25 cellular contexts compared by ENCODE assay signal in the genomic region with DNA sequence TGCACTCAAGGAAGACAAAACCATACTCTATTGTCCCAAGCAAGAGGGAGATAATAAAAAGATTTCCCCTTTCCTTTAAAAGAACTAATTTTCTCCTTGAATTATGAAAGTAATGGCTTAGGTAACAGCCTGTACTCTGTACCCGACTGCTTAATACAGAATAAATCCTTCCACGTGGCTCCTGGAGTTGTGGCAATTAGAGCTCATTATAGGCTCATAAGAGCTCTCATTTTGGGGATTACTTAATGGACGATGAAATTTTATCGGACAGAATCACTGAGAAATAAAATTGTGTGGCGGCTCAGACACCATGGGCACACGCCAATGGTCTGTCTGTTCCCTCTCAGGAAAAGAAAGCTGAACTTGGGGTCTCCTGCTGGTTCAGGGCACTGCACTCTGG.
"Had no signal": no experiment of that assay in that cellular context is flagged by ENCODE, and none has a peak within 500 bp of the region (broad histone marks: within the 10 kb centered on the region; RNA-seq: fewer than 3 reads in every experiment).

No MANE protein-coding gene starts in this region.

- ATAC-seq: HepG2, Right ventricle myocardium inferior, SK-N-SH treated with all-trans-retinoic acid at 6 μM for 48 hours, T-helper 17 cell had no signal

- DNase-seq: IMR-90, Karpas-422, KG1, MG63, NCI-H1092, NCI-H1436 treated with DMSO at 0.1 percent for 48 hours, NCI-H1694, NCI-H187 treated with DMSO at 0.1 percent for 48 hours, NCI-H2029 treated with DMSO at 0.1 percent for 48 hours, NCI-H2171 treated with DMSO at 0.1 percent for 48 hours, NCI-H345, NCI-H446 treated with DMSO at 0.1 percent for 48 hours, NCI-H510A treated with DMSO at 0.1 percent for 48 hours, NCI-H69, NCI-H774, OCI-M1, PC-9, Peyer's patch, SHP77 treated with DMSO at 0.1 percent for 48 hours, SJCRH30, T-helper 1 cell, T-helper 17 cell had no signal
